In the genomic region with DNA sequence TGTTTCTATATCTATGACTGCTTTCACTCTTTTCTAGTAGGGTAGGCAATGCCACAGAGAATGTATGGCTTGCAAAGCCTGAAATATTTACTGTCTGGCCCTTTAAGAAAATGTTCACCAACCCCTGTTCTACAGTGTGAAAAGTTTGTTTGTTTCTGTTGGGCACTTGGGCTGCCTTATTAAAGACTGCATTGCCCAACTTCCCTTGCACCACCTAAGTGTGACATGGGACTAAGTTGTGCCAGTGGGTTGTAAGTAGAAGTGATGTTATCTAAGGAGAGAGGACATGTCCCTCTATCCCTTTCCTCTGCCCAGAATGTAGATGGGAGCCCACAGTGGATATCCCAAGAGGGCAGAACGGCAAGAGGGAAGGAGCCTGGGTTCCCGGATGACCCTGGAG, we compare ENCODE assay signal across 14 cellular contexts.
DNase-seq lines count a peak whose midpoint lies in the region; ATAC-seq and TF ChIP-seq lines count a peak whose summit lies in the region.
"Had no signal": no experiment of that assay in that cellular context is flagged by ENCODE, and none has a peak within 500 bp of the region (broad histone marks: within the 10 kb centered on the region; RNA-seq: fewer than 3 reads in every experiment).

No MANE protein-coding gene starts in this region.

- H3K14ac ChIP-seq in IMR-90 (replicated peaks; ENCODE audit: low read depth, low read length) = peak overlapping the region; percentile 61; the same call in 1 of the 2 replicates

- H2BK5ac ChIP-seq in IMR-90 (ENCODE audit: low read depth, low read length, poor library complexity, severe bottlenecking) = peak overlapping the region; percentile 18

- H2BK120ac ChIP-seq in IMR-90 (ENCODE audit: low read depth, low read length) = peak overlapping the region; percentile 64

- H3K27me3 ChIP-seq in IMR-90 (ENCODE audit: control insufficient read depth, insufficient read depth, low read length) (no peaks in the 10 kb centered on the region), hepatocyte (no peaks in the 10 kb centered on the region), thoracic aorta (replicated peaks; ENCODE audit: insufficient read depth) (no peaks in the 10 kb centered on the region), A673 (replicated peaks; ENCODE audit: insufficient read depth, low read depth, low read length, poor library complexity) (no peaks in the 10 kb centered on the region)
- H3K27me3 ChIP-seq: adrenal gland had no signal

- no peak overlapping the region; the same call in 1 of the 2 replicates for H3K9ac ChIP-seq in IMR-90 (ENCODE audit: low read depth, low read length)

- in situ Hi-C loops in IMR-90 (cut with MboI; ENCODE audit: low sequenced_read_pairs) = loop anchor here (25.0 kb wide), 1 partner anchor 128 kb away; the partner anchor contains the start of gene SMAD6

- H3K23ac ChIP-seq in IMR-90 (ENCODE audit: low read depth, low read length) = peak overlapping the region; percentile 43

- H2BK15ac ChIP-seq in IMR-90 (ENCODE audit: low read depth, low read length) = peak overlapping the region; percentile 74; the same call in 2 of the 3 replicates

- no peak overlapping the region for H3K56ac ChIP-seq in IMR-90 (ENCODE audit: extremely low read depth, insufficient read depth, low read length)

- intact Hi-C loops in IMR-90 (cut with micrococcal nuclease) (loop anchor here (5.0 kb wide), 1 partner anchor 38 kb away; no protein-coding TSS in a partner anchor), A673 (cut with micrococcal nuclease; ENCODE audit: unreplicated experiment) (no loop called here)

- POLR2A ChIA-PET in IMR-90 (lab: Charles Lee; ENCODE audit: unreplicated experiment) = no interaction called here
- POLR2A ChIA-PET in A673 (lab: Charles Lee; ENCODE audit: low non-redundant PET) = no interaction called here

- H2AFZ ChIP-seq in IMR-90 (replicated peaks; ENCODE audit: low read length, poor library complexity) = no peak overlapping the region
- no peak overlapping the region for H2AFZ ChIP-seq in hepatocyte

- H3K4me1 ChIP-seq in IMR-90 (ENCODE audit: control insufficient read depth, insufficient read depth, low read length) (peaks cover 29% of the 10 kb centered on the region), hepatocyte (ENCODE audit: insufficient read depth) (peaks cover 26% of the 10 kb centered on the region), thoracic aorta (ENCODE audit: control insufficient read depth in 1 of 2, low read depth in 2 of 2) (peaks cover 33 to 58% of the 10 kb centered on the region in 2 donors), A673 (ENCODE audit: insufficient read depth, low read length, poor library complexity, severe bottlenecking) (peaks cover 3% of the 10 kb centered on the region)

- no peak for TF ChIP-seq CTCF in IMR-90 (conservative IDR thresholded peaks at IDR 0.05; ENCODE audit: low read depth, low read length)
- no peak for TF ChIP-seq CTCF in hepatocyte (IDR thresholded peaks at IDR 0.05; ENCODE audit: poor library complexity)
- no peak for TF ChIP-seq CTCF in thoracic aorta (IDR thresholded peaks at IDR 0.05)
- TF ChIP-seq CTCF in A673 (conservative IDR thresholded peaks at IDR 0.05; ENCODE audit: low read depth, low read length) = no peak

- H3K79me2 ChIP-seq in hepatocyte = peaks cover 8% of the 10 kb centered on the region

- H3K18ac ChIP-seq in IMR-90 (ENCODE audit: low read depth, low read length) = peak overlapping the region; percentile 85

- DNase-seq in IMR-90 (no peak), SIG-M5 (lab: John Stamatoyannopoulos, UW) (peak; percentile 2), hepatocyte (ENCODE audit: low spot score) (no peak), thoracic aorta (ENCODE audit: low spot score) (no peak), HT-29 (ENCODE audit: low spot score) (no peak), NCI-H128 (lab: John Stamatoyannopoulos, UW; ENCODE audit: unreplicated experiment) (no peak), A673 (ENCODE audit: low spot score) (no peak)
- DNase-seq in activated CD4-positive, alpha-beta T cell treated with anti-CD3 and anti-CD28 coated beads for 1 hour = no peak
- DNase-seq: activated CD4-positive, alpha-beta T cell treated with anti-CD3 and anti-CD28 coated beads for 4 hours; activated T-cell treated with anti-CD3 and anti-CD28 coated beads, Interleukin-2, amount 50 U/mL, for 24 hours; adrenal gland; CD4-positive, CD25-positive, alpha-beta regulatory T cell; MM.1S; T-helper 17 cell had no signal

- no peak for ATAC-seq in IMR-90 (ENCODE audit: low read depth)
- ATAC-seq in thoracic aorta (ENCODE audit: insufficient number of reproducible peaks, low FRiP score, low read depth) = no peak
- ATAC-seq: T-helper 17 cell had no signal

- WGBS in IMR-90 (ENCODE audit: extremely low coverage in 2 of 2, insufficient read length in 1 of 2), 2 experiments = no CpG with 5 or more reads among the region's 2 CpGs
- whole genome bisulfite sequencing in hepatocyte (ENCODE audit: low lambda C conversion rate, missing lambda C conversion rate) = 100% methylated on average over 2 of the region's 2 CpGs

- BruUV-seq in IMR-90 (replicated peaks; lab: Mats Ljungman, UMichigan) (no TSS peak), A673 (replicated peaks; lab: Mats Ljungman, UMichigan) (no TSS peak)

- H3K9me2 ChIP-seq in hepatocyte (replicated peaks; ENCODE audit: insufficient read depth) = no peaks in the 10 kb centered on the region

- peaks cover 18 to 40% of the 10 kb centered on the region in 2 experiments for H3K79me1 ChIP-seq in IMR-90 (ENCODE audit: low read depth in 1 of 2, low read length in 2 of 2)

- H3K27ac ChIP-seq in IMR-90 (ENCODE audit: insufficient read depth, low read length) (peak overlapping the region; percentile 48), hepatocyte (peak overlapping the region; percentile 98), thoracic aorta (peak overlapping the region; percentile 89 to 97), A673 (ENCODE audit: low read depth, low read length, poor library complexity, severe bottlenecking) (no peak overlapping the region)

- H4K91ac ChIP-seq in IMR-90 (ENCODE audit: insufficient read depth, low read depth, low read length) = peak overlapping the region; percentile 88

- no peaks in the 10 kb centered on the region; the same call in 1 of the 2 replicates for H4K20me1 ChIP-seq in IMR-90 (ENCODE audit: insufficient read depth, low read length)
- no peaks in the 10 kb centered on the region for H4K20me1 ChIP-seq in hepatocyte (ENCODE audit: insufficient read depth, poor library complexity, severe bottlenecking)

- H2AK9ac ChIP-seq in IMR-90 (replicated peaks; ENCODE audit: low read depth, low read length, poor library complexity) = no peak overlapping the region

- H4K5ac ChIP-seq in IMR-90 (ENCODE audit: low read depth, low read length) = peak overlapping the region; percentile 80

- no peak for TF ChIP-seq POLR2A in IMR-90 (IDR thresholded peaks at IDR 0.05; ENCODE audit: low read depth, low read length)

- H2BK20ac ChIP-seq in IMR-90 (ENCODE audit: low read depth, low read length) = peak overlapping the region; percentile 86

- H3K9me3 ChIP-seq in IMR-90 (ENCODE audit: control insufficient read depth, insufficient read depth, low read length) = peaks cover 3% of the 10 kb centered on the region
- no peaks in the 10 kb centered on the region for H3K9me3 ChIP-seq in hepatocyte (ENCODE audit: low read depth)
- no peaks in the 10 kb centered on the region for H3K9me3 ChIP-seq in thoracic aorta
- no peaks in the 10 kb centered on the region for H3K9me3 ChIP-seq in A673 (ENCODE audit: low read depth, low read length, poor library complexity, severe bottlenecking)
- H3K9me3 ChIP-seq: adrenal gland had no signal

- H3K9me1 ChIP-seq in IMR-90 (ENCODE audit: insufficient read depth, low read length) = peaks cover 24% of the 10 kb centered on the region

- H3K36me3 ChIP-seq in IMR-90 (ENCODE audit: control insufficient read depth, insufficient read depth, low read length) (no peaks in the 10 kb centered on the region; the same call in 1 of the 2 replicates), hepatocyte (replicated peaks; ENCODE audit: insufficient read depth, low read depth) (no peaks in the 10 kb centered on the region), thoracic aorta (no peaks in the 10 kb centered on the region), A673 (ENCODE audit: insufficient read depth, low read length, poor library complexity, severe bottlenecking) (no peaks in the 10 kb centered on the region)
- H3K36me3 ChIP-seq: adrenal gland had no signal

- H3K4ac ChIP-seq in IMR-90 (ENCODE audit: low read depth, low read length) = peak overlapping the region; percentile 86

- dilution Hi-C loops in IMR-90 (cut with HindIII; ENCODE audit: low sequenced_read_pairs, unreplicated experiment) = no loop called here

- peak overlapping the region; percentile 91 for H2AK5ac ChIP-seq in IMR-90 (ENCODE audit: low read depth, low read length)

- H3K4me2 ChIP-seq in IMR-90 (ENCODE audit: low read depth, low read length) (no peak overlapping the region), hepatocyte (no peak overlapping the region)

- CTCF ChIA-PET in IMR-90 (lab: Yijun Ruan, JAX) (no interaction called here), A673 (lab: Charles Lee) (no interaction called here)

- no peak for TF ChIP-seq RAD21 in IMR-90 (IDR thresholded peaks at IDR 0.05; ENCODE audit: low read length)

- H3K4me3 ChIP-seq in IMR-90 (ENCODE audit: insufficient read depth, low read depth, low read length) = no peak overlapping the region
- H3K4me3 ChIP-seq in hepatocyte = no peak overlapping the region
- no peak overlapping the region for H3K4me3 ChIP-seq in thoracic aorta
- no peak overlapping the region for H3K4me3 ChIP-seq in A673 (ENCODE audit: low read depth, low read length, poor library complexity, severe bottlenecking)
- H3K4me3 ChIP-seq: adrenal gland had no signal

- H4K8ac ChIP-seq in IMR-90 (ENCODE audit: low read depth in 2 of 2, low read length in 2 of 2) = peak overlapping the region in 1 of 2 experiments; percentile 43; a peak in 2 of 4 replicates

TF ChIP-seq in IMR-90, 13 proteins besides CTCF, POLR2A, EP300 and RAD21 (continues in another document):
- TF ChIP-seq, protein P1, sequence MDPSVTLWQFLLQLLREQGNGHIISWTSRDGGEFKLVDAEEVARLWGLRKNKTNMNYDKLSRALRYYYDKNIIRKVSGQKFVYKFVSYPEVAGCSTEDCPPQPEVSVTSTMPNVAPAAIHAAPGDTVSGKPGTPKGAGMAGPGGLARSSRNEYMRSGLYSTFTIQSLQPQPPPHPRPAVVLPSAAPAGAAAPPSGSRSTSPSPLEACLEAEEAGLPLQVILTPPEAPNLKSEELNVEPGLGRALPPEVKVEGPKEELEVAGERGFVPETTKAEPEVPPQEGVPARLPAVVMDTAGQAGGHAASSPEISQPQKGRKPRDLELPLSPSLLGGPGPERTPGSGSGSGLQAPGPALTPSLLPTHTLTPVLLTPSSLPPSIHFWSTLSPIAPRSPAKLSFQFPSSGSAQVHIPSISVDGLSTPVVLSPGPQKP (IDR thresholded peaks at IDR 0.05; ENCODE audit: borderline replicate concordance, low read depth, low read length) = no peak
- TF ChIP-seq MXI1 (IDR thresholded peaks at IDR 0.05; ENCODE audit: borderline replicate concordance, low read depth, low read length) (no peak), BHLHE40 (IDR thresholded peaks at IDR 0.05; ENCODE audit: low read depth, low read length) (no peak), CHD1 (IDR thresholded peaks at IDR 0.05; ENCODE audit: low read depth, low read length) (no peak), RCOR1 (IDR thresholded peaks at IDR 0.05; ENCODE audit: insufficient replicate concordance, low read length) (no peak), CEBPB (IDR thresholded peaks at IDR 0.05; ENCODE audit: low read depth, low read length) (no peak)
